ENCODE assay signal across 3 cellular contexts in the genomic region with DNA sequence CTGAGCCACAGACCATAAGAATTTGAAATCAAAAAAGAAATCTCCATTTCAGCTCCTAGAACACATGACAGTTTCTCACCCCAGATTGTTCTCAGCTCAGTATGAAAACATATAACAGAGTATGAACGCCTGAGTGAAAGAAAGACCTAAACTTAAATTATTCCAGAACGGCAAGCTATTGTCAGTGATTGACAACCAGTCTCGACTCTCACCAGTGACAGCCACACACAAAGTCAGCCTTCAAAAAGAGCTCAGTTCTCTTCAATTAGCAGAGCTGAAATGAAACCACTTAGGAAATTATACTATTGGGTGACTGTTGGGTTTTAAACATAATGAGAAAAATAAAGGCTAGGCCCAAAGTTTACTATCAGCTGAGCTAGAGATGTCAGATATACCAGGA.
"Had no signal": no experiment of that assay in that cellular context is flagged by ENCODE, and none has a peak within 500 bp of the region (broad histone marks: within the 10 kb centered on the region; RNA-seq: fewer than 3 reads in every experiment).

No MANE protein-coding gene starts in this region.

- H3K4me3 ChIP-seq: GM12878 had no signal

- DNase-seq: GDM1, GF-D8 had no signal

- ATAC-seq: GM12878 had no signal
